Comparison of ENCODE assay signal across 15 cellular contexts in the genomic region with DNA sequence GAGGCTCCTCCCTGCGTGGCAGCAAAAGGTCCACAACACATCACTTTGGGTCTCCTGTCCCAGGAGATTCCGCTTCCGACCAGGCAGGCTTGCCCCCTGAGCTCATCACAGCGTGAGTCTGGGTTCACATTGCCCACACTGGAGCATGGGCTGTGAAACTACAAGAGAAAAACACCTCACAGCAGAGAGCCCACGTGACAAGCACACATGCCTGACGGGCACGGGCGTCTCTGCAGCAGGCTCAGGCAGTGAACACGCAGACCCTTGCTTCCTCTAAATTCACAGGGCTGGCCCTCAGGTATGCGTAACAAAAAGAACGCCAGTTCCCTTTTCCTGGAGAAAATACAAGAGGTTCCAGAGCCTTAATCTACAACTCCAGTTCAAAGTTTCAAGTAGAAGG. TPM values are rescaled to one million over a fixed set of nuclear protein-coding genes. Genes with fewer than 3 reads are reported as not detected.
DNase-seq lines count a peak whose midpoint lies in the region; ATAC-seq and TF ChIP-seq lines count a peak whose summit lies in the region.
"Had no signal": no experiment of that assay in that cellular context is flagged by ENCODE, and none has a peak within 500 bp of the region (broad histone marks: within the 10 kb centered on the region; RNA-seq: fewer than 3 reads in every experiment).

No MANE protein-coding gene starts in this region.

- H3K4me1 Mint-ChIP-seq in effector memory CD8-positive, alpha-beta T cell (ENCODE audit: low read depth in 2 of 2) = peaks cover 29 to 54% of the 10 kb centered on the region in 2 donors

- H3K4me1 ChIP-seq in sigmoid colon = no peaks in the 10 kb centered on the region

- H3K27me3 ChIP-seq in sigmoid colon = no peaks in the 10 kb centered on the region
- H3K27me3 ChIP-seq: spleen had no signal

- H3K36me3 Mint-ChIP-seq in effector memory CD8-positive, alpha-beta T cell (ENCODE audit: insufficient read depth) = peaks cover 56% of the 10 kb centered on the region

- no peak for TF ChIP-seq EP300 in sigmoid colon (IDR thresholded peaks at IDR 0.05)

- peak; percentile 43 for DNase-seq in activated effector memory CD4-positive, alpha-beta T cell treated with anti-CD3 and anti-CD28 coated beads, Interleukin-2, amount 50 U/mL, for 16 hours
- DNase-seq in activated effector memory CD4-positive, alpha-beta T cell treated with Interleukin-2 at 50 U/mL for 16 hours = no peak
- peak; percentile 49 for DNase-seq in NCI-H526 treated with DMSO at 0.1 percent for 48 hours (lab: John Stamatoyannopoulos, UW)
- DNase-seq in effector memory CD8-positive, alpha-beta T cell = no peak
- DNase-seq in sigmoid colon = peak; percentile 20
- DNase-seq in NOMO-1 treated with dmso at 0.1 percent for 144 hours (lab: John Stamatoyannopoulos, UW; ENCODE audit: unreplicated experiment) = no peak
- DNase-seq in NCI-H2029 treated with DMSO at 0.1 percent for 48 hours (lab: John Stamatoyannopoulos, UW) = no peak
- no peak for DNase-seq in AG20443 (ENCODE audit: low spot score)
- DNase-seq: anterior cingulate cortex, Calu3, H9, NCI-H1694, NCI-H510A, PC-3, spleen had no signal

- peak; percentile 40 for ATAC-seq in effector memory CD8-positive, alpha-beta T cell (replicated peaks)
- ATAC-seq: PC-3 had no signal

- peaks cover 3 to 11% of the 10 kb centered on the region in 2 donors for H3K9me3 Mint-ChIP-seq in effector memory CD8-positive, alpha-beta T cell

- H3K27ac ChIP-seq in sigmoid colon = no peak overlapping the region

- no peak for TF ChIP-seq CTCF in sigmoid colon (IDR thresholded peaks at IDR 0.05)

- intact Hi-C loops in sigmoid colon (cut with DNase I) = no loop called here

- H3K27ac Mint-ChIP-seq in effector memory CD8-positive, alpha-beta T cell = peak overlapping the region; percentile 38 to 89

- no peaks in the 10 kb centered on the region for H3K9me3 ChIP-seq in sigmoid colon

- H3K36me3 ChIP-seq in sigmoid colon = no peaks in the 10 kb centered on the region

- no peak overlapping the region for H3K4me3 ChIP-seq in sigmoid colon
- H3K4me3 ChIP-seq: spleen had no signal

- no peaks in the 10 kb centered on the region for H3K27me3 Mint-ChIP-seq in effector memory CD8-positive, alpha-beta T cell

- peak overlapping the region; percentile 29 to 51 for H3K4me3 Mint-ChIP-seq in effector memory CD8-positive, alpha-beta T cell
- H3K4me3 Mint-ChIP-seq: H9 had no signal

- no peak for TF ChIP-seq POLR2A in sigmoid colon (IDR thresholded peaks at IDR 0.05)

- WGBS in sigmoid colon, 2 donors = 74% methylated on average over 11 of the region's 11 CpGs

RNA-seq across cellular contexts. Expression of gene RASA3, which starts 41.9 kb away (rescaled TPM):
- 10 to 100 TPM; 15.0 to 22.4 (median 17.8) TPM for total RNA-seq in sigmoid colon
- polyA plus RNA-seq in sigmoid colon = 10 to 100 TPM in 1 of 3 donors, 1 to 10 TPM in 2; 4.2 to 16.9 (median 5.4) TPM

Comparison
In these comparisons a context has a peak if more than half of its experiments do, and no peak if none do; other contexts are left out.
1. DNase-seq: peak in activated effector memory CD4-positive, alpha-beta T cell treated with anti-CD3 and anti-CD28 coated beads, Interleukin-2, amount 50 U/mL, for 16 hours (single experiment), NCI-H526 treated with DMSO at 0.1 percent for 48 hours (single experiment) and sigmoid colon (single experiment); none in activated effector memory CD4-positive, alpha-beta T cell treated with Interleukin-2 at 50 U/mL for 16 hours (single experiment), effector memory CD8-positive, alpha-beta T cell (0 of 3), NOMO-1 treated with dmso at 0.1 percent for 144 hours (single experiment), NCI-H2029 treated with DMSO at 0.1 percent for 48 hours (single experiment) and AG20443 (single experiment).